ENCODE assay signal across 10 cellular contexts in genomic region chrX:13283968-13284914, GRCh38. TPM values are rescaled to one million over a fixed set of nuclear protein-coding genes. Genes with fewer than 3 reads are reported as not detected.
DNase-seq lines count a peak whose midpoint lies in the region; ATAC-seq and TF ChIP-seq lines count a peak whose summit lies in the region.
"Had no signal": no experiment of that assay in that cellular context is flagged by ENCODE, and none has a peak within 500 bp of the region (broad histone marks: within the 10 kb centered on the region; RNA-seq: fewer than 3 reads in every experiment).

No MANE protein-coding gene starts in this region.

- H3K4me1 Mint-ChIP-seq in Calu3 (ENCODE audit: low read depth, unreplicated experiment) = peaks cover 47% of the 10 kb centered on the region
- H3K4me1 Mint-ChIP-seq in endodermal cell = peaks cover 4% of the 10 kb centered on the region
- peaks cover 14% of the 10 kb centered on the region for H3K4me1 Mint-ChIP-seq in neural crest cell
- peaks cover 4% of the 10 kb centered on the region for H3K4me1 Mint-ChIP-seq in endothelial cell (ENCODE audit: unreplicated experiment)
- H3K4me1 Mint-ChIP-seq in CD8-positive, alpha-beta T cell (ENCODE audit: low read depth) = no peaks in the 10 kb centered on the region
- no peaks in the 10 kb centered on the region for H3K4me1 Mint-ChIP-seq in T-helper 17 cell

- H3K4me3 Mint-ChIP-seq in Calu3 (ENCODE audit: low read depth, unreplicated experiment) (no peak overlapping the region), endodermal cell (no peak overlapping the region), neural crest cell (no peak overlapping the region), endothelial cell (ENCODE audit: unreplicated experiment) (no peak overlapping the region), T-helper 17 cell (no peak overlapping the region)
- H3K4me3 Mint-ChIP-seq in CD8-positive, alpha-beta T cell = no peak overlapping the region
- H3K4me3 Mint-ChIP-seq: dendritic cell treated with granulocyte-macrophage colony-stimulating factor and Interleukin-4, amounts not matched to agents 40 ng/mL and 50 ng/mL, for 4 days had no signal

- H3K4me1 ChIP-seq in endodermal cell (ENCODE audit: control insufficient read depth, insufficient read depth, low read length) = no peaks in the 10 kb centered on the region
- no peaks in the 10 kb centered on the region for H3K4me1 ChIP-seq in CD8-positive, alpha-beta T cell (ENCODE audit: insufficient read depth, low read length)

- ATAC-seq in CD8-positive, alpha-beta T cell = no peak
- ATAC-seq in T-helper 17 cell = no peak

- peak overlapping the region; percentile 90 for H3K27ac Mint-ChIP-seq in Calu3 (ENCODE audit: unreplicated experiment)
- H3K27ac Mint-ChIP-seq in endodermal cell = peak overlapping the region; percentile 36
- H3K27ac Mint-ChIP-seq in neural crest cell (ENCODE audit: unreplicated experiment) = peak overlapping the region; percentile 60
- no peak overlapping the region for H3K27ac Mint-ChIP-seq in endothelial cell (ENCODE audit: unreplicated experiment)
- H3K27ac Mint-ChIP-seq in CD8-positive, alpha-beta T cell = no peak overlapping the region
- H3K27ac Mint-ChIP-seq in T-helper 17 cell = no peak overlapping the region
- H3K27ac Mint-ChIP-seq: dendritic cell treated with granulocyte-macrophage colony-stimulating factor and Interleukin-4, amounts not matched to agents 40 ng/mL and 50 ng/mL, for 4 days had no signal

- WGBS in endodermal cell (ENCODE audit: insufficient coverage in 1 of 2, insufficient read length in 1 of 2), 2 experiments = 77% methylated on average over 2 of the region's 2 CpGs; no CpG with 5 or more reads in 1 of the 2 experiments

- CTCF ChIA-PET in Calu3 (lab: Charles Lee) = no interaction called here
- CTCF ChIA-PET in CD8-positive, alpha-beta T cell (lab: Charles Lee) = no interaction called here

- no peak overlapping the region for H3K4me3 ChIP-seq in endodermal cell (ENCODE audit: low read length)
- H3K4me3 ChIP-seq in CD8-positive, alpha-beta T cell (ENCODE audit: low read depth, low read length) = no peak overlapping the region
- H3K4me3 ChIP-seq: lung had no signal

- H3K9me3 Mint-ChIP-seq in Calu3 (ENCODE audit: low read depth, unreplicated experiment) (peaks cover 2% of the 10 kb centered on the region), endodermal cell (peaks cover 78% of the 10 kb centered on the region), neural crest cell (peaks cover 16% of the 10 kb centered on the region), endothelial cell (ENCODE audit: unreplicated experiment) (no peaks in the 10 kb centered on the region)
- no peaks in the 10 kb centered on the region for H3K9me3 Mint-ChIP-seq in CD8-positive, alpha-beta T cell

- H3K9ac ChIP-seq in endodermal cell (ENCODE audit: extremely low read depth, low read length, poor library complexity, severe bottlenecking) = no peak overlapping the region

- POLR2A ChIA-PET in CD8-positive, alpha-beta T cell (lab: Charles Lee) = interaction anchor here (0.6 kb wide), 1 partner anchor 169 kb away, joined by 3 read pairs; no protein-coding TSS in a partner anchor

- no TSS peak for BruUV-seq in Calu3 (replicated peaks; lab: Mats Ljungman, UMichigan)

- DNase-seq in Calu3 (no peak), NCI-H2227 (lab: John Stamatoyannopoulos, UW; ENCODE audit: unreplicated experiment) (peak; percentile 27), endodermal cell (peak; percentile 60), neural crest cell (ENCODE audit: low read depth, low spot score) (no peak), endothelial cell (ENCODE audit: low spot score) (no peak), T-helper 17 cell (no peak)
- no peak for DNase-seq in CD8-positive, alpha-beta T cell
- no peak for DNase-seq in stimulated activated naive CD4-positive, alpha-beta T cell treated with Interleukin-2 at 50 U/mL for 16 hours (lab: John Stamatoyannopoulos, UW)

- H3K36me3 ChIP-seq in endodermal cell (ENCODE audit: control insufficient read depth, insufficient read depth, low read length) = no peaks in the 10 kb centered on the region
- H3K36me3 ChIP-seq in CD8-positive, alpha-beta T cell (ENCODE audit: insufficient read depth, low read length) = no peaks in the 10 kb centered on the region

- peak overlapping the region; percentile 68 for H3K27ac ChIP-seq in endodermal cell (ENCODE audit: low read depth, low read length)
- no peak overlapping the region for H3K27ac ChIP-seq in CD8-positive, alpha-beta T cell (ENCODE audit: low read depth, low read length)

- no peak for TF ChIP-seq CTCF in Calu3 (IDR thresholded peaks at IDR 0.05; ENCODE audit: unreplicated experiment)
- TF ChIP-seq CTCF in endodermal cell (conservative IDR thresholded peaks at IDR 0.05) = no peak
- no peak for TF ChIP-seq CTCF in neural crest cell (conservative IDR thresholded peaks at IDR 0.05)
- TF ChIP-seq CTCF in endothelial cell (IDR thresholded peaks at IDR 0.05; ENCODE audit: unreplicated experiment) = no peak
- TF ChIP-seq CTCF in CD8-positive, alpha-beta T cell (IDR thresholded peaks at IDR 0.05) = no peak

- H3K27me3 Mint-ChIP-seq in Calu3 (ENCODE audit: unreplicated experiment) = no peaks in the 10 kb centered on the region
- no peaks in the 10 kb centered on the region for H3K27me3 Mint-ChIP-seq in endodermal cell (ENCODE audit: insufficient read depth)
- no peaks in the 10 kb centered on the region for H3K27me3 Mint-ChIP-seq in neural crest cell (ENCODE audit: low read depth)
- H3K27me3 Mint-ChIP-seq in endothelial cell (ENCODE audit: unreplicated experiment) = no peaks in the 10 kb centered on the region
- H3K27me3 Mint-ChIP-seq in CD8-positive, alpha-beta T cell (ENCODE audit: low read depth) = no peaks in the 10 kb centered on the region
- no peaks in the 10 kb centered on the region for H3K27me3 Mint-ChIP-seq in T-helper 17 cell
- H3K27me3 Mint-ChIP-seq: dendritic cell treated with granulocyte-macrophage colony-stimulating factor and Interleukin-4, amounts not matched to agents 40 ng/mL and 50 ng/mL, for 4 days had no signal

- intact Hi-C loops in Calu3 (cut with micrococcal nuclease; ENCODE audit: unreplicated experiment) = loop anchor here (10.0 kb wide), 2 partner anchors 189 to 309 kb away; partner anchors contain the start of gene TMSB4X
- intact Hi-C loops in CD8-positive, alpha-beta T cell (cut with DNase I, micrococcal nuclease) = no loop called here

- peaks cover 15% of the 10 kb centered on the region for H3K36me3 Mint-ChIP-seq in Calu3 (ENCODE audit: insufficient read depth, unreplicated experiment)
- H3K36me3 Mint-ChIP-seq in endodermal cell (ENCODE audit: low read depth) = peaks cover 4% of the 10 kb centered on the region
- peaks cover 11% of the 10 kb centered on the region for H3K36me3 Mint-ChIP-seq in neural crest cell (ENCODE audit: low read depth)
- H3K36me3 Mint-ChIP-seq in endothelial cell (ENCODE audit: low read depth, unreplicated experiment) = no peaks in the 10 kb centered on the region
- no peaks in the 10 kb centered on the region for H3K36me3 Mint-ChIP-seq in CD8-positive, alpha-beta T cell
- H3K36me3 Mint-ChIP-seq in T-helper 17 cell (ENCODE audit: low read depth) = no peaks in the 10 kb centered on the region

- H3K27me3 ChIP-seq in endodermal cell (ENCODE audit: control insufficient read depth, insufficient read depth, low read length, poor library complexity, severe bottlenecking) = no peaks in the 10 kb centered on the region
- no peaks in the 10 kb centered on the region for H3K27me3 ChIP-seq in CD8-positive, alpha-beta T cell (ENCODE audit: insufficient read depth, low read length)

- H3K9me3 ChIP-seq in endodermal cell (ENCODE audit: control insufficient read depth, low read length) (peaks cover 21% of the 10 kb centered on the region), T-helper 17 cell (ENCODE audit: control insufficient read depth, low read length, poor library complexity, severe bottlenecking) (no peaks in the 10 kb centered on the region)
- no peaks in the 10 kb centered on the region for H3K9me3 ChIP-seq in CD8-positive, alpha-beta T cell (ENCODE audit: low read length)

RNA-seq across cellular contexts. Expression of gene ATXN3L, which starts 35.6 kb away (rescaled TPM):
- total RNA-seq in Calu3 (2022) (not detected in 2 replicates), endodermal cell (not detected), neural crest cell (not detected in 2 replicates), endothelial cell (ENCODE audit: unreplicated experiment) (not detected), T-helper 17 cell (not detected)
- not detected for polyA plus RNA-seq in endodermal cell (2013, experiment 1 of 2)
- not detected for polyA plus RNA-seq in endodermal cell (2013, experiment 2 of 2)
- total RNA-seq in CD8-positive, alpha-beta T cell = not detected
- total RNA-seq: lung had no signal
- polyA plus RNA-seq: lung had no signal

Comparison
In these comparisons a context has a peak if more than half of its experiments do, and no peak if none do; other contexts are left out.
1. DNase-seq: peak in NCI-H2227 (single experiment) and endodermal cell (single experiment); none in Calu3 (single experiment), neural crest cell (single experiment), endothelial cell (single experiment), CD8-positive, alpha-beta T cell (0 of 7), T-helper 17 cell (0 of 3) and stimulated activated naive CD4-positive, alpha-beta T cell treated with Interleukin-2 at 50 U/mL for 16 hours (single experiment).
2. H3K27ac Mint-ChIP-seq: peak in Calu3 (single experiment), endodermal cell (single experiment) and neural crest cell (single experiment); none in endothelial cell (single experiment), CD8-positive, alpha-beta T cell (single experiment) and T-helper 17 cell (single experiment).